Comparison of ENCODE assay signal across 8 cellular contexts in the genomic region with DNA sequence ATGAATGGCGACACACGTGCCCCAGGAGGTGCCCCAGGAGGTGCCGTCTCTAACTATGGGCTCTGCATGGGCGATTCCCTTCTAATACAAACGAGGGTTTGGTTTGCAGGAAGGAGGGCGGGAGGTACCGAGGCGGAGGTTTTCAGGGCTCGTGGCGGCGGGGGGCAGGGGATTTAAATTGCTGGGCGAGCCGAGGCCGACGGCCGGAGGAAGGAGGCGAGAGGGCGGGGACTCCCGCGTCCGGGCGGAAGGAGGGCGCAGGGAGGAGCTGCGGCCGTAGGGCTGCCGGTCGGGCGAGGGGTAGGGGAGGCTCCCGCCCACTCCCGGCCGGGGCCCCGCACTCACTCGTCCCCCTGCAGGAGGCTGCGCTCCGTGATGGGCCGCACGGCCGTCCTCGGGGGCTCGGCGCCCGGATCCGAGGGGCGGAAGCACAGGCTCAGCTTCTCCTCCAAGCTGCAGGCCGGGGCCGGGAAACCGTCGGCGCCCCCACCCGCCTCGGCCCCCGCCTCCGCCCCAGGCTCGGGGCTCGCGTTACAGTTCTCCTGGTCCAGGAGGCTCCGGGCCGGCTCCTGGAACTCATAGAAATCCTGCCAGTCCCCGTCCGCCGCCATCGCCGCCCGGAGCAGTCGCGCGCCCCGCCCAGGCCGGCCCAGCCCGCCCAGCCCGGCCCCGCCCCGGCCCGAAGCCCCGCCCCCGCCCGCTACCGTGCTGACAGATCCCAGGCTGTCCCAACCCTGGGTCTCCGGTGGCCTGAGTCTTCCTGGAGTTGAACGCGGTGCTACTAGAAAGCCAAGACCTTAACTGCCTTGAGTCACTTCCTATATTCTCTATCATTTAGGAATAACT.
DNase-seq lines count a peak whose midpoint lies in the region; ATAC-seq and TF ChIP-seq lines count a peak whose summit lies in the region.

FEZ2 (minus strand) TSS at position 637 of the 846 bp plus-strand sequence; CDS start at position 611, 26 bp downstream.

- H3K4me3 ChIP-seq in brain microvascular endothelial cell (ENCODE audit: low read depth, low read length) (peak within 1 kb of the TSS; percentile 81), iPS DF 6.9 (ENCODE audit: low read length) (peak within 1 kb of the TSS; percentile 81; the same call in 1 of the 2 replicates), skeletal muscle cell (ENCODE audit: low read depth, low read length) (peak within 1 kb of the TSS; percentile 62)

- no peak for TF ChIP-seq CTCF in brain microvascular endothelial cell (IDR thresholded peaks at IDR 0.05; ENCODE audit: low read depth, low read length, missing control alignments)

- H3K27ac ChIP-seq in brain microvascular endothelial cell (peak within 1 kb of the TSS; percentile 83), iPS DF 6.9 (ENCODE audit: low read length) (no peak within 1 kb of the TSS)

- in situ Hi-C loops in brain microvascular endothelial cell (cut with HindIII; ENCODE audit: low pct_ligation_motif_present, low sequenced_read_pairs), result no loop called here

- peaks cover 3% of the 10 kb centered on the region; the same call in 1 of the 2 replicates for H3K4me1 ChIP-seq in iPS DF 6.9 (ENCODE audit: control insufficient read depth, insufficient read depth, low read length)

- no CpG with 5 or more reads among the region's 81 CpGs for WGBS in iPS DF 6.9 (ENCODE audit: insufficient coverage, insufficient read length)

- peak; percentile 70 to 80 for DNase-seq in NCI-H2081 (lab: John Stamatoyannopoulos, UW)
- no peak for DNase-seq in NCI-H2081 treated with DMSO at 0.1 percent for 48 hours (lab: John Stamatoyannopoulos, UW)
- peak; percentile 35 for DNase-seq in NCI-H1694 treated with DMSO at 0.1 percent for 48 hours (lab: John Stamatoyannopoulos, UW)
- peak; percentile 90 for DNase-seq in UCSD-AML1 (lab: John Stamatoyannopoulos, UW; ENCODE audit: unreplicated experiment)
- peak; percentile 51 for DNase-seq in brain microvascular endothelial cell
- DNase-seq in iPS DF 6.9 (ENCODE audit: low read depth, low spot score), result peak; percentile 64
- DNase-seq in skeletal muscle cell (ENCODE audit: low read depth), result peak; percentile 47

- H3K27me3 ChIP-seq in brain microvascular endothelial cell (replicated peaks) (no peaks in the 10 kb centered on the region), iPS DF 6.9 (ENCODE audit: control insufficient read depth, insufficient read depth, low read length) (no peaks in the 10 kb centered on the region)

- H3K9me3 ChIP-seq in iPS DF 6.9 (ENCODE audit: control insufficient read depth, insufficient read depth, low read length), result no peaks in the 10 kb centered on the region

- peak; percentile 98 for ATAC-seq in HG02885 (IDR thresholded peaks at IDR 0.05; ENCODE audit: poor library complexity, unreplicated experiment)

- H3K36me3 ChIP-seq in brain microvascular endothelial cell (replicated peaks) (no peaks in the 10 kb centered on the region), iPS DF 6.9 (ENCODE audit: control insufficient read depth, insufficient read depth, low read length) (no peaks in the 10 kb centered on the region)
